Comparison of ENCODE assay signal across 18 cellular contexts in the genomic region with DNA sequence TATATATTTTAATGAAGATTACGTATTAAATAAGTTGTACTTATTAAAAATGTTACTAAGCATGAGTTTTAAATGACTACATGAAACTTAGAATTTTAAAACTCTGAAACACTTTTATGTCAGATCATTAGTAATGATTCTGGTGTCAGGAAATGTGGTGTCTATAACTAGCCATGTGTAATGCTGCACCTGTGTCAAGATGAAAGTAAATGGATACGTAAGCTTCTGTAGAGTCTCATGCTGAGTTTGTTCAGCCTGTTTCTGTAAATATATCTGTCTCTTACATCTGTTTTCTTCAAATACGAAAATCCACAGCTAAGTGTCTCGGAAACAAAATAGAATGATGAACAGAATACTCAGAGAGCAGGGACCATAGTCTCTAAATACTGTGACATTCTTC.
DNase-seq lines count a peak whose midpoint lies in the region; ATAC-seq, FAIRE-seq and TF ChIP-seq lines count a peak whose summit lies in the region.
"Had no signal": no experiment of that assay in that cellular context is flagged by ENCODE, and none has a peak within 500 bp of the region (broad histone marks: within the 10 kb centered on the region; RNA-seq: fewer than 3 reads in every experiment).

No MANE protein-coding gene starts in this region.

- H3K27ac Mint-ChIP-seq in WTC11 = no peak overlapping the region
- H3K27ac Mint-ChIP-seq: T-helper 2 cell treated with Interferon-gamma antibody and Interleukin-4, amounts not matched to agents 5 μg/mL and 100 μg/mL, for 36 hours had no signal

- H3K9me3 Mint-ChIP-seq in WTC11 = no peaks in the 10 kb centered on the region
- H3K9me3 Mint-ChIP-seq: T-helper 2 cell treated with Interferon-gamma antibody and Interleukin-4, amounts not matched to agents 5 μg/mL and 100 μg/mL, for 36 hours had no signal

- no peak overlapping the region for H3K4me3 Mint-ChIP-seq in WTC11
- H3K4me3 Mint-ChIP-seq: T-helper 2 cell treated with Interferon-gamma antibody and Interleukin-4, amounts not matched to agents 5 μg/mL and 100 μg/mL, for 36 hours had no signal

- no peak overlapping the region for H3K27ac ChIP-seq in kidney (ENCODE audit: low read depth in 2 of 2, low read length in 2 of 2)
- H3K27ac ChIP-seq: BLaER1 treated with 17β-estradiol and CSF1 and Interleukin-3, amounts not matched to agents 10 nM and 100 nM had no signal

- H3K9ac ChIP-seq in kidney (ENCODE audit: low read length in 2 of 2) = no peak overlapping the region
- H3K9ac ChIP-seq: BLaER1 treated with 17β-estradiol and CSF1 and Interleukin-3, amounts not matched to agents 10 nM and 100 nM had no signal

- no peaks in the 10 kb centered on the region for H3K27me3 Mint-ChIP-seq in WTC11 (ENCODE audit: low read depth)

- POLR2A ChIA-PET in WTC11 (lab: Charles Lee) = no interaction called here

- DNase-seq in NCI-H2171 treated with DMSO at 0.1 percent for 48 hours (lab: John Stamatoyannopoulos, UW) (peak; percentile 57), NCI-H2171 (lab: John Stamatoyannopoulos, UW) (no peak), NCI-H69 (lab: John Stamatoyannopoulos, UW) (peak; percentile 28), kidney (no peak), WTC11 (ENCODE audit: low spot score) (no peak), SIG-M5 (lab: John Stamatoyannopoulos, UW) (no peak)
- DNase-seq: DMS 273 treated with DMSO at 0.1 percent for 48 hours, EL, NCI-H146, NCI-H526 had no signal

- TF ChIP-seq CTCF in kidney (IDR thresholded peaks at IDR 0.05; ENCODE audit: borderline replicate concordance, extremely low read depth, insufficient read depth) (no peak), WTC11 (IDR thresholded peaks at IDR 0.05) (no peak)

- FAIRE-seq in kidney (lab: Jason Lieb, UNC) = peak; percentile 64
- FAIRE-seq: GM19239, H1, HTR-8/SVneo, RCC 7860 had no signal

- no peaks in the 10 kb centered on the region for H3K9me3 ChIP-seq in kidney (ENCODE audit: control insufficient read depth in 1 of 2, low read length in 2 of 2)
- H3K9me3 ChIP-seq: BLaER1 treated with 17β-estradiol and CSF1 and Interleukin-3, amounts not matched to agents 10 nM and 100 nM had no signal

- no peaks in the 10 kb centered on the region for H3K4me1 Mint-ChIP-seq in WTC11

- no peak overlapping the region for H3K4me3 ChIP-seq in kidney (ENCODE audit: low read length in 2 of 2)
- H3K4me3 ChIP-seq: BLaER1 treated with 17β-estradiol and CSF1 and Interleukin-3, amounts not matched to agents 10 nM and 100 nM had no signal

- H3K36me3 Mint-ChIP-seq in WTC11 = no peaks in the 10 kb centered on the region

- H3K4me1 ChIP-seq in kidney (ENCODE audit: control insufficient read depth in 1 of 2, insufficient read depth in 1 of 2, low read depth in 1 of 2, low read length in 2 of 2) = no peaks in the 10 kb centered on the region

- CTCF ChIA-PET in WTC11 (lab: Charles Lee) = no interaction called here

- intact Hi-C loops in kidney (cut with DNase I) = no loop called here

- ATAC-seq in HG03565 (IDR thresholded peaks at IDR 0.05; ENCODE audit: unreplicated experiment) = peak; percentile 68
- ATAC-seq in activated CD4-positive, CD25-positive, alpha-beta regulatory T cell treated with anti-CD3 and anti-CD28 coated beads, Interleukin-2, amount 50 U/mL, for 24 hours = no peak
- no peak for ATAC-seq in WTC11

- H3K36me3 ChIP-seq in kidney (ENCODE audit: control insufficient read depth in 1 of 2, insufficient read depth in 2 of 2, low read length in 2 of 2) = no peaks in the 10 kb centered on the region
- H3K36me3 ChIP-seq: BLaER1 treated with 17β-estradiol and CSF1 and Interleukin-3, amounts not matched to agents 10 nM and 100 nM had no signal

TF ChIP-seq in WTC11, 78 proteins besides CTCF, POLR2A, EP300 and RAD21:
- TF ChIP-seq, protein P1, sequence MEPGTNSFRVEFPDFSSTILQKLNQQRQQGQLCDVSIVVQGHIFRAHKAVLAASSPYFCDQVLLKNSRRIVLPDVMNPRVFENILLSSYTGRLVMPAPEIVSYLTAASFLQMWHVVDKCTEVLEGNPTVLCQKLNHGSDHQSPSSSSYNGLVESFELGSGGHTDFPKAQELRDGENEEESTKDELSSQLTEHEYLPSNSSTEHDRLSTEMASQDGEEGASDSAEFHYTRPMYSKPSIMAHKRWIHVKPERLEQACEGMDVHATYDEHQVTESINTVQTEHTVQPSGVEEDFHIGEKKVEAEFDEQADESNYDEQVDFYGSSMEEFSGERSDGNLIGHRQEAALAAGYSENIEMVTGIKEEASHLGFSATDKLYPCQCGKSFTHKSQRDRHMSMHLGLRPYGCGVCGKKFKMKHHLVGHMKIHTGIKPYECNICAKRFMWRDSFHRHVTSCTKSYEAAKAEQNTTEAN (CRISPR knock-in tag; IDR thresholded peaks at IDR 0.05) = no peak
- TF ChIP-seq FOXK1 (CRISPR knock-in tag; IDR thresholded peaks at IDR 0.05) = no peak

Comparison
In these comparisons a context has a peak if more than half of its experiments do, and no peak if none do; other contexts are left out.
1. DNase-seq: peak in NCI-H2171 treated with DMSO at 0.1 percent for 48 hours (single experiment) and NCI-H69 (single experiment); none in NCI-H2171 (single experiment), kidney (single experiment), WTC11 (single experiment) and SIG-M5 (single experiment).